ENCODE assay signal across 7 cellular contexts in the genomic region with DNA sequence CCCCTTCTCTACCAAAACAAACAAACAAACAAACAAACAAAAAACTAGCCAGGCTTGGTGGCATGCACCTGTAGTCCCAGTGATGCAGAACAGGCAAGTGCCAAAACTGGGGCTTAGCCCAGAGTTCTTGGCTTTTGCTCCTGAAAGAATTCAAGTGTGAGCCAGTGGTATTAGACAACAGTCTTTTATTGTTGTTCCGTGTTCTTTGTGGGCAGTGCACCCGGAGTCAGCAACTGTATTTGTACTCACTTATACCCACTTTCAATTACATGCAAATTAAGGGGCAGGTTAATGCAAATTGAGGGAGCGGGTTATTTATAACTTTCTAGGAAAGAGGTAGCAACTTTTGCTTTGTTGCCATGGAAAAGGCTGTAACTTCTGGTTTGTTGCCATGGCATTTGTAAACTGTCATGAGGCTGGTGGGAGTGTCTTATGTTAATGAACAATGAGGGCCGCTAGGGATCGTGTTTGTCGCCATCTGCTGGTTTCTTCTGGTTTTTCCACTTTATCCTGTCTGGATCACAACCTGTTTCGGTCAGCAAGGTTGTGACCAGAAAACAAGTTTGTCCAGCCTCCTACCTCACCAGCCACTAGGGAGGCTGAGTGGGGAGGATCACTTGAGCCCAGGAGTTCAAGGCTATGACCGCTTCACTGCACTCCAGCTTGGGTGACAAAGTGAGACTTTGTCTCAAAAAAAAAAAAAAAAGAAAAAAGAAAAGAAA.
A peak's percentile ranks its signal among the peaks of the same experiment; 100 is the strongest.
DNase-seq lines count a peak whose midpoint lies in the region; ATAC-seq, FAIRE-seq and TF ChIP-seq lines count a peak whose summit lies in the region.

No MANE protein-coding gene starts in this region.

- H3K9ac ChIP-seq in PC-3 (ENCODE audit: low read length) (no peak overlapping the region), kidney (ENCODE audit: low read length in 2 of 2) (no peak overlapping the region)

- H3K4me1 ChIP-seq in PC-3 (ENCODE audit: insufficient read depth, low read length): peaks cover 17% of the 10 kb centered on the region; the same call in 1 of the 2 replicates
- no peaks in the 10 kb centered on the region for H3K4me1 ChIP-seq in ascending aorta
- H3K4me1 ChIP-seq in kidney (ENCODE audit: control insufficient read depth in 1 of 2, insufficient read depth in 1 of 2, low read depth in 1 of 2, low read length in 2 of 2): no peaks in the 10 kb centered on the region

- no peaks in the 10 kb centered on the region for H3F3A ChIP-seq in PC-3 (ENCODE audit: low read length, unreplicated experiment)

- peak; percentile 74 for FAIRE-seq in kidney (lab: Jason Lieb, UNC)

- no peaks in the 10 kb centered on the region for H3K9me2 ChIP-seq in PC-3 (replicated peaks; ENCODE audit: low read length)

- H3K4me3 ChIP-seq in PC-3 (ENCODE audit: low read length) (no peak overlapping the region), ascending aorta (no peak overlapping the region), kidney (ENCODE audit: low read length in 2 of 2) (no peak overlapping the region)

- BruUV-seq in PC-3 (replicated peaks; lab: Mats Ljungman, UMichigan): no TSS peak

- TF ChIP-seq CTCF in PC-3 (conservative IDR thresholded peaks at IDR 0.05; ENCODE audit: low read depth, low read length): peak; percentile 74
- TF ChIP-seq CTCF in ascending aorta (IDR thresholded peaks at IDR 0.05): peak in 2 of 3 experiments; percentile 38 to 43
- no peak for TF ChIP-seq CTCF in kidney (IDR thresholded peaks at IDR 0.05; ENCODE audit: borderline replicate concordance, extremely low read depth, insufficient read depth)

- no peaks in the 10 kb centered on the region for H3K79me2 ChIP-seq in PC-3 (ENCODE audit: low read length)

- H2AFZ ChIP-seq in PC-3 (ENCODE audit: low read length): no peak overlapping the region

- H3K36me3 ChIP-seq in PC-3 (ENCODE audit: low read depth, low read length): no peaks in the 10 kb centered on the region
- no peaks in the 10 kb centered on the region for H3K36me3 ChIP-seq in ascending aorta
- no peaks in the 10 kb centered on the region for H3K36me3 ChIP-seq in kidney (ENCODE audit: control insufficient read depth in 1 of 2, insufficient read depth in 2 of 2, low read length in 2 of 2)

- peak; percentile 54 for DNase-seq in Daoy (ENCODE audit: low read depth)
- DNase-seq in PC-3: peak; percentile 94
- DNase-seq in ascending aorta (ENCODE audit: low spot score in 2 of 2): no peak
- no peak for DNase-seq in kidney
- DNase-seq in superior temporal gyrus (ENCODE audit: extremely low spot score): peak; percentile 62

- H3K27me3 ChIP-seq in PC-3 (ENCODE audit: low read length) (no peaks in the 10 kb centered on the region), ascending aorta (no peaks in the 10 kb centered on the region)

- peak; percentile 79 for ATAC-seq in GM19328 (IDR thresholded peaks at IDR 0.05; ENCODE audit: unreplicated experiment)
- peak; percentile 80 for ATAC-seq in HG03521 (IDR thresholded peaks at IDR 0.05; ENCODE audit: unreplicated experiment)
- peak; percentile 93 for ATAC-seq in PC-3

- no peaks in the 10 kb centered on the region for H4K20me1 ChIP-seq in PC-3 (ENCODE audit: low read length)

- POLR2A ChIA-PET in PC-3 (lab: Charles Lee; ENCODE audit: unreplicated experiment): interaction anchor here (0.6 kb wide), 1 partner anchor 168 kb away, joined by 10 read pairs; no protein-coding TSS in a partner anchor

- CTCF ChIA-PET in PC-3 (lab: Charles Lee): no interaction called here

- H3K27ac ChIP-seq in PC-3 (ENCODE audit: low read length) (no peak overlapping the region), ascending aorta (no peak overlapping the region), kidney (ENCODE audit: low read depth in 2 of 2, low read length in 2 of 2) (no peak overlapping the region)

- intact Hi-C loops in PC-3 (cut with micrococcal nuclease): loop anchor here (1.0 kb wide), 3 partner anchors 25 to 148 kb away; no protein-coding TSS in a partner anchor
- intact Hi-C loops in ascending aorta (cut with DNase I): loop anchor here (5.0 kb wide), 2 partner anchors 61 to 146 kb away; no protein-coding TSS in a partner anchor
- intact Hi-C loops in kidney (cut with DNase I): no loop called here

- H3K4me2 ChIP-seq in PC-3 (ENCODE audit: low read length): peak overlapping the region; percentile 23

- H3K9me3 ChIP-seq in PC-3 (ENCODE audit: low read length): no peaks in the 10 kb centered on the region
- no peaks in the 10 kb centered on the region for H3K9me3 ChIP-seq in ascending aorta
- no peaks in the 10 kb centered on the region for H3K9me3 ChIP-seq in kidney (ENCODE audit: control insufficient read depth in 1 of 2, low read length in 2 of 2)

Comparison
In these comparisons a context has a peak if more than half of its experiments do, and no peak if none do; other contexts are left out.
1. DNase-seq: peak in Daoy (single experiment), PC-3 (single experiment) and superior temporal gyrus (single experiment); none in ascending aorta (0 of 2) and kidney (single experiment).
2. Peak in every context shown above with its lines, with median percentiles within 50 percentile points of each other: ATAC-seq.